Comparison of ENCODE assay signal across 10 cellular contexts in the genomic region with DNA sequence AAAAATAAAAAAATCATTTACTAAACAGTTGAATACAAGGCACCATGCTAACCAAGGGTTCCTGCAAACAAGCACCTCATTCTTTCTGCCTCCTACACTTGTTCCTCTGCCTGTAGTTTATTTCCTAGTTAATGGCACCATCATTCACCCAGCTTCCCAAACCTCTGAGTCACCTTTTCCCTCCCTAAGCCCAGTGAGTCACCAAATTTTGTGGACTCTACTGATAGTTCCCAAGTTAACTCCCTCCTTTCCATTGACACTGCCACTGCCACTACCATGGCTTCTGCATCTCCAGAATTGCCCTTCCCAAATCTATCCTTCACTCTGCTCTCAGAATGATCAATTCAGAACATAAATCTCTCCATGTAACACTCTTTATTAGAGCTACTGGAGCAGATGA.
DNase-seq lines count a peak whose midpoint lies in the region; TF ChIP-seq lines count a peak whose summit lies in the region.
"Had no signal": no experiment of that assay in that cellular context is flagged by ENCODE, and none has a peak within 500 bp of the region (broad histone marks: within the 10 kb centered on the region; RNA-seq: fewer than 3 reads in every experiment).

No MANE protein-coding gene starts in this region.

- H3K27ac ChIP-seq in substantia nigra (ENCODE audit: low read depth, low read length, poor library complexity, severe bottlenecking), result no peak overlapping the region

- TF ChIP-seq CTCF in HFF-Myc (IDR thresholded peaks at IDR 0.05; ENCODE audit: low read depth, low read length, missing control alignments), result no peak

- DNase-seq in HFF-Myc (ENCODE audit: extremely low read depth, low read depth) (peak; percentile 62), SW 1271 (lab: John Stamatoyannopoulos, UW) (peak; percentile 52 to 86), glomerular visceral epithelial cell (ENCODE audit: extremely low spot score) (peak; percentile 76), stromal cell of bone marrow (ENCODE audit: low read depth) (peak; percentile 76), epidermal melanocyte (ENCODE audit: insufficient read length, low spot score) (no peak), cerebellar cortex (ENCODE audit: low spot score) (no peak), substantia nigra (lab: John Stamatoyannopoulos, UW) (no peak)
- DNase-seq: activated effector memory CD4-positive, alpha-beta T cell treated with anti-CD3 and anti-CD28 coated beads, Interleukin-2, amount 50 U/mL, for 16 hours; NCI-H345; T-helper 9 cell had no signal

- no peak overlapping the region for H3K4me3 ChIP-seq in HFF-Myc (replicated peaks; ENCODE audit: low read depth, low read length)

Comparison
In these comparisons a context has a peak if more than half of its experiments do, and no peak if none do; other contexts are left out.
1. DNase-seq: peak in HFF-Myc (single experiment), SW 1271 (2 of 2), glomerular visceral epithelial cell (single experiment) and stromal cell of bone marrow (single experiment); none in epidermal melanocyte (single experiment), cerebellar cortex (single experiment) and substantia nigra (0 of 49).